ENCODE assay signal across 8 cellular contexts in the genomic region with DNA sequence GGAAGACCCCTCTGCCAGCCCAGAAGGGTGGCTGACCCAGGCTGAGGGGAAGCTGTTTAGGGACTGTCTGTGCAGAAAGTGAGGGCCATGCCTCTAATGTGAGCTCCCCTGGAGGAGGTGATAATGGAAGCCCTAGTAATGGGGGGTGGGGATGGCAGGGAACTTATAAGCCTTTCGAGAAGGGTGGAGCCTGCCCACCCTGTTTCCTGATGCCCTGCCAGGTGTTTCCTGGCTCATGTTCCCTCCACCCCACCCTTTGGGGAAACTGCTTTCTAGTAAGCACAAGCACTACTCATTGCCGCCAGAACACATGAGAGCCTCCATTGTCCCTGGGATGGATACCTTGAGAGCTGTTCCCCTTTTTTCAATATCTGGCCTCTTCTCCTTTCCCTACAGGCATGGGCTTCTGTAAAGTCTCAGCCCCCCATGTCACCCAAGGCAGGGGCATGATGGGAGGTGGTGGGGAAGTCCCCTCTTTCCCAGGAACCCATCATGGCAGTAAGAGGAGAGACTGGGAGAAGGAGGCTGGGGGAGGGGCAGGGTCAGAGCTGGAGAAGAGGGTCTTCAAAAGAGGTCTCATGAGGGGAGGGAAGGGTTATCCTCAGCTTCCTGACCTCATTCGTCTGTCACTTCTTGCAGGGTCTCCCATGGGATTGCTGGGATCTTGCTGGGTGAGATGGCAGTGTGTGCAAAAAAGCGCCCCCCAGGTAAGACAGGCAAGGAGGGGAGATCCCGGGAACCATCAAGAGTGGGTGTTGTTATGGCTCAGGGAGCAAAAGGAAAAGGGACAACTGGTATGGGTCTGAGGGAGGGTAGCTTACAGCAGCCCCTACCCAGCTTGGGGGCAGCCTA. TPM values are rescaled to one million over a fixed set of nuclear protein-coding genes. Genes with fewer than 3 reads are reported as not detected.
A peak's percentile ranks its signal among the peaks of the same experiment; 100 is the strongest.
DNase-seq lines count a peak whose midpoint lies in the region; ATAC-seq and TF ChIP-seq lines count a peak whose summit lies in the region.

No MANE protein-coding gene starts in this region.

- H3K27ac Mint-ChIP-seq in endodermal cell, result no peak overlapping the region

- H3K79me2 ChIP-seq in trophoblast cell (ENCODE audit: control insufficient read depth, insufficient read depth, low read length, poor library complexity), result no peaks in the 10 kb centered on the region

- H2AFZ ChIP-seq in trophoblast cell (ENCODE audit: insufficient read depth, low read length, poor library complexity), result peak overlapping the region; percentile 24

- DNase-seq in activated effector memory CD4-positive, alpha-beta T cell treated with anti-CD3 and anti-CD28 coated beads, Interleukin-2, amount 50 U/mL, for 16 hours, result peak; percentile 75
- DNase-seq in activated effector memory CD4-positive, alpha-beta T cell treated with Interleukin-2 at 50 U/mL for 16 hours, result no peak
- DNase-seq in Peyer's patch (peak in 2 of 3 donors; percentile 63 to 77), endodermal cell (peak; percentile 59), trophoblast cell (no peak), GM19240 (ENCODE audit: insufficient read length, low spot score) (no peak)
- no peak for DNase-seq in stimulated activated CD4-positive, alpha-beta T cell treated with anti-CD3 and anti-CD28 coated beads, Interleukin-4, amount 100 ng/mL, for 24 hours

- peaks cover 31% of the 10 kb centered on the region for H3K4me1 Mint-ChIP-seq in endodermal cell

- 72 to 74% methylated on average over 3 to 5 of the region's 5 CpGs for WGBS in endodermal cell (ENCODE audit: insufficient coverage in 1 of 2, insufficient read length in 1 of 2), 2 experiments
- no CpG with 5 or more reads among the region's 5 CpGs for WGBS in trophoblast cell (ENCODE audit: extremely low coverage, insufficient coverage, insufficient read length)

- H3K36me3 Mint-ChIP-seq in endodermal cell (ENCODE audit: low read depth), result peaks cover 22% of the 10 kb centered on the region

- peak overlapping the region; percentile 60 for H3K4me3 Mint-ChIP-seq in endodermal cell

- H3K27ac ChIP-seq in Peyer's patch (peak overlapping the region; percentile 83 to 92 (median 88)), endodermal cell (ENCODE audit: low read depth, low read length) (no peak overlapping the region), trophoblast cell (ENCODE audit: low read depth, low read length) (no peak overlapping the region)

- TF ChIP-seq CTCF in Peyer's patch (IDR thresholded peaks at IDR 0.05) (no peak), endodermal cell (conservative IDR thresholded peaks at IDR 0.05) (no peak)

- no peak overlapping the region for H3K18ac ChIP-seq in trophoblast cell (ENCODE audit: low read length)

- H4K8ac ChIP-seq in trophoblast cell (ENCODE audit: low read depth, low read length), result no peak overlapping the region

- no peak overlapping the region for H3K14ac ChIP-seq in trophoblast cell (ENCODE audit: low read length)

- H3K36me3 ChIP-seq in Peyer's patch (peaks cover 0 to 19% (median 0%) of the 10 kb centered on the region in 3 donors), endodermal cell (ENCODE audit: control insufficient read depth, insufficient read depth, low read length) (peaks cover 25% of the 10 kb centered on the region), trophoblast cell (ENCODE audit: control insufficient read depth in 1 of 2, insufficient read depth in 2 of 2, low read length in 2 of 2) (peaks cover 4 to 12% of the 10 kb centered on the region in 2 experiments)

- no peak overlapping the region for H2BK5ac ChIP-seq in trophoblast cell (ENCODE audit: low read depth, low read length, poor library complexity)

- H3K4me2 ChIP-seq in trophoblast cell (ENCODE audit: low read length), result peak overlapping the region; percentile 88

- H3K9ac ChIP-seq in endodermal cell (ENCODE audit: extremely low read depth, low read length, poor library complexity, severe bottlenecking) (no peak overlapping the region), trophoblast cell (ENCODE audit: low read length) (no peak overlapping the region)

- H3K4me3 ChIP-seq in Peyer's patch (peak overlapping the region; percentile 34 to 59 (median 53)), endodermal cell (ENCODE audit: low read length) (peak overlapping the region; percentile 75), trophoblast cell (ENCODE audit: low read depth, low read length) (no peak overlapping the region)

- H3K23ac ChIP-seq in trophoblast cell (ENCODE audit: low read length), result no peak overlapping the region

- no peaks in the 10 kb centered on the region for H3K9me3 Mint-ChIP-seq in endodermal cell

- H3K27me3 ChIP-seq in Peyer's patch (no peaks in the 10 kb centered on the region), endodermal cell (ENCODE audit: control insufficient read depth, insufficient read depth, low read length, poor library complexity, severe bottlenecking) (peaks cover 6% of the 10 kb centered on the region), trophoblast cell (ENCODE audit: insufficient read depth, low read length) (no peaks in the 10 kb centered on the region)

- no peak for ATAC-seq in GM19023 (IDR thresholded peaks at IDR 0.05; ENCODE audit: unreplicated experiment)

- H2AK5ac ChIP-seq in trophoblast cell (ENCODE audit: low read length), result no peak overlapping the region

- H2BK120ac ChIP-seq in trophoblast cell (ENCODE audit: insufficient read depth, low read length, poor library complexity), result no peak overlapping the region

- H3K9me3 ChIP-seq in Peyer's patch (no peaks in the 10 kb centered on the region), endodermal cell (ENCODE audit: control insufficient read depth, low read length) (no peaks in the 10 kb centered on the region), trophoblast cell (ENCODE audit: insufficient read depth, low read depth, low read length) (no peaks in the 10 kb centered on the region)

- H3K27me3 Mint-ChIP-seq in endodermal cell (ENCODE audit: insufficient read depth), result peaks cover 17% of the 10 kb centered on the region

- H3K4me1 ChIP-seq in Peyer's patch (peaks cover 6 to 29% (median 22%) of the 10 kb centered on the region in 4 donors), endodermal cell (ENCODE audit: control insufficient read depth, insufficient read depth, low read length) (no peaks in the 10 kb centered on the region), trophoblast cell (ENCODE audit: control insufficient read depth in 1 of 2, insufficient read depth in 2 of 2, low read length in 2 of 2) (peaks cover 5 to 17% of the 10 kb centered on the region in 2 experiments)

- H4K12ac ChIP-seq in trophoblast cell (ENCODE audit: low read depth, low read length), result no peak overlapping the region

- peaks cover 4% of the 10 kb centered on the region for H3K79me1 ChIP-seq in trophoblast cell (ENCODE audit: low read length)

- H4K91ac ChIP-seq in trophoblast cell (ENCODE audit: low read depth, low read length), result no peak overlapping the region

- no peak for TF ChIP-seq POLR2A in Peyer's patch (IDR thresholded peaks at IDR 0.05)

- no peak overlapping the region for H3K4ac ChIP-seq in trophoblast cell (ENCODE audit: low read depth, low read length)

- H2BK12ac ChIP-seq in trophoblast cell (ENCODE audit: low read length), result no peak overlapping the region

RNA-seq across cellular contexts. Expression of gene ATP8B2, which starts 2.4 kb away (rescaled TPM):
- total RNA-seq in Peyer's patch (10 to 100 TPM; 18.6 to 56.9 (median 31.8) TPM), endodermal cell (10 to 100 TPM; 34.1 to 41.5 TPM)
- polyA plus RNA-seq in endodermal cell (2013, experiment 1 of 2), result 30.0 TPM
- 27.3 TPM for polyA plus RNA-seq in endodermal cell (2013, experiment 2 of 2)
- 9.5 and 9.6 TPM in 2 replicates for polyA plus RNA-seq in trophoblast cell (2013)

RNA-seq across cellular contexts. Expression of gene AQP10, which starts 6.8 kb away (rescaled TPM):
- total RNA-seq in Peyer's patch, result under 1 TPM in 1 of 4 donors, not detected in 3; 0.85 TPM
- not detected for total RNA-seq in endodermal cell
- not detected for polyA plus RNA-seq in endodermal cell (2013, experiment 1 of 2)
- 0.21 TPM for polyA plus RNA-seq in endodermal cell (2013, experiment 2 of 2)
- polyA plus RNA-seq in trophoblast cell (2013), result not detected in 2 replicates

RNA-seq across cellular contexts. Expression of gene HAX1, which starts 55.3 kb away (rescaled TPM):
- total RNA-seq in Peyer's patch (100 to 1,000 TPM in 1 of 4 donors, 10 to 100 TPM in 3; 71.8 to 125 (median 75.6) TPM), endodermal cell (10 to 100 TPM; 55.7 to 59.4 TPM)
- polyA plus RNA-seq in endodermal cell (2013, experiment 1 of 2), result 89.7 TPM
- polyA plus RNA-seq in endodermal cell (2013, experiment 2 of 2), result 79.8 TPM
- 65.1 and 69.2 TPM in 2 replicates for polyA plus RNA-seq in trophoblast cell (2013)

Comparison
In these comparisons a context has a peak if more than half of its experiments do, and no peak if none do; other contexts are left out.
1. DNase-seq: peak in activated effector memory CD4-positive, alpha-beta T cell treated with anti-CD3 and anti-CD28 coated beads, Interleukin-2, amount 50 U/mL, for 16 hours (single experiment), Peyer's patch (2 of 3) and endodermal cell (single experiment); none in activated effector memory CD4-positive, alpha-beta T cell treated with Interleukin-2 at 50 U/mL for 16 hours (single experiment), trophoblast cell (0 of 2), stimulated activated CD4-positive, alpha-beta T cell treated with anti-CD3 and anti-CD28 coated beads, Interleukin-4, amount 100 ng/mL, for 24 hours (single experiment) and GM19240 (single experiment).
2. H3K27ac ChIP-seq: peak in Peyer's patch (4 of 4); none in endodermal cell (single experiment) and trophoblast cell (single experiment).